10 cellular contexts compared by ENCODE assay signal in the genomic region with DNA sequence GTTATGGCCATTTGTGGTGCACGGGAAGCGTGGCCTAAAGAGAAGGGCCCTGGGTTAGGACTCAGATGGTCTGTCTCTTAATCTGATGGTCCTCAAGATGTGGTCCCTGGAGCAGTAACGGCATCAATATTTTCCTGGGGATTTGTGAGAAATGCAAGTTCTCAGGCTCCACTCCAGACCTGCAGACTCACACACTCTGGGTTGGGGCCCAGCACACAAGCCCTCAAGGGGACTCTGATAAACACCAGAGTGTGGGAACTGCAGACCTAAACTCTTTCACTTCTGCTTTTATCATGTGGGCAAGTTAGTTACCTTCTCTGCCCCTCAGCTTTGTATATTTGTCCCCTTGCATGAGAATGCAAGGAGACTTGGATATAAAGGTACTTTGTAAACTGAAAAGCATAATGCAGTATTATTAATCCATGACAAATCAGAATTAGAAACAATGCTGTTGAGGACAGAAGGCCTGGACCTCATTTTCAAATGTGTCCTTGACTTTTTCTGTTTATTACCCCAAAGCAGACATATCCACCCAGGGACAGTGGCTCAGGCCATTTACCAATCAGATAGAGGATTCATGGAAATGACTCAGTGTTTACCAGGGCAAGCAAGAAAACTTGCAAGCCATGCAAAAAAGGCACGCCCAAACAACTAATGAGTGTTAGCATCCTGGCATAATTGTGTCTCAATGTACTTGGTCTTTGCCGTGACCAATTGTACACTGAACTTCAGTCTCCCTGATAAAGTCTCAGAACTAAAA.
DNase-seq lines count a peak whose midpoint lies in the region; ATAC-seq and TF ChIP-seq lines count a peak whose summit lies in the region.
"Had no signal": no experiment of that assay in that cellular context is flagged by ENCODE, and none has a peak within 500 bp of the region (broad histone marks: within the 10 kb centered on the region; RNA-seq: fewer than 3 reads in every experiment).

No MANE protein-coding gene starts in this region.

- H3K36me3 Mint-ChIP-seq in naive B cell = no peaks in the 10 kb centered on the region

- no peaks in the 10 kb centered on the region for H3K27me3 ChIP-seq in suprapubic skin
- H3K27me3 ChIP-seq: pancreas had no signal

- no peaks in the 10 kb centered on the region for H3K36me3 ChIP-seq in suprapubic skin
- H3K36me3 ChIP-seq: pancreas had no signal

- H3K27ac Mint-ChIP-seq in naive B cell = peak overlapping the region in 1 of 6 donors; percentile 9

- no peaks in the 10 kb centered on the region for H3K9me3 Mint-ChIP-seq in naive B cell

- H3K4me1 ChIP-seq in suprapubic skin = no peaks in the 10 kb centered on the region
- H3K4me1 ChIP-seq: pancreas had no signal

- peak; percentile 97 for ATAC-seq in GM19035 (IDR thresholded peaks at IDR 0.05; ENCODE audit: unreplicated experiment)
- peak; percentile 99 for ATAC-seq in HG02571 (IDR thresholded peaks at IDR 0.05; ENCODE audit: unreplicated experiment)
- ATAC-seq in HG03442 (IDR thresholded peaks at IDR 0.05; ENCODE audit: unreplicated experiment) = peak; percentile 97
- ATAC-seq in naive B cell (ENCODE audit: low read depth in 2 of 2) = peak; percentile 98 to 99
- ATAC-seq in left ventricle myocardium superior = no peak

- intact Hi-C loops in left ventricle myocardium superior (cut with micrococcal nuclease) = no loop called here

- peaks cover 8 to 17% (median 9%) of the 10 kb centered on the region in 3 donors for H3K4me1 Mint-ChIP-seq in naive B cell

- 88% methylated on average over 5 of the region's 5 CpGs for WGBS in suprapubic skin

- TF ChIP-seq EP300 in suprapubic skin (IDR thresholded peaks at IDR 0.05) = no peak

- peak; percentile 24 for DNase-seq in naive B cell
- DNase-seq in NCI-H345 treated with DMSO at 0.1 percent for 48 hours (lab: John Stamatoyannopoulos, UW; ENCODE audit: unreplicated experiment) = no peak
- no peak for DNase-seq in left ventricle myocardium superior
- DNase-seq in suprapubic skin (ENCODE audit: low spot score in 2 of 2) = no peak
- DNase-seq: activated naive CD4-positive, alpha-beta T cell; NCI-H446; pancreas had no signal

- no peaks in the 10 kb centered on the region for H3K9me3 ChIP-seq in suprapubic skin
- H3K9me3 ChIP-seq: pancreas had no signal

- peak overlapping the region in 2 of 8 donors; percentile 4 to 40 for H3K4me3 Mint-ChIP-seq in naive B cell

- TF ChIP-seq CTCF in suprapubic skin (IDR thresholded peaks at IDR 0.05) = no peak

- no peak for TF ChIP-seq POLR2A in suprapubic skin (IDR thresholded peaks at IDR 0.05)

- H3K27me3 Mint-ChIP-seq in naive B cell = no peaks in the 10 kb centered on the region

- H3K4me3 ChIP-seq in suprapubic skin = no peak overlapping the region
- H3K4me3 ChIP-seq: pancreas had no signal

- no peak overlapping the region for H3K27ac ChIP-seq in suprapubic skin
- H3K27ac ChIP-seq: pancreas had no signal
